12 cellular contexts compared by ENCODE assay signal in genomic region chr7:105924950-105925349, GRCh38. TPM values are rescaled to one million over a fixed set of nuclear protein-coding genes. Genes with fewer than 3 reads are reported as not detected.
DNase-seq lines count a peak whose midpoint lies in the region; ATAC-seq and TF ChIP-seq lines count a peak whose summit lies in the region.
"Had no signal": no experiment of that assay in that cellular context is flagged by ENCODE, and none has a peak within 500 bp of the region (broad histone marks: within the 10 kb centered on the region; RNA-seq: fewer than 3 reads in every experiment).

No MANE protein-coding gene starts in this region.

- no peak overlapping the region for H3K4me2 ChIP-seq in DND-41 (ENCODE audit: insufficient read depth, low read length)

- H3K4me3 Mint-ChIP-seq in activated T-cell treated with anti-CD3 and anti-CD28 coated beads, Interleukin-2, amount 50 U/mL, for 72 hours = peak overlapping the region; percentile 17 to 25
- H3K4me3 Mint-ChIP-seq in osteocyte (ENCODE audit: unreplicated experiment) = no peak overlapping the region

- peak overlapping the region; percentile 1 for H3K27ac Mint-ChIP-seq in activated T-cell treated with anti-CD3 and anti-CD28 coated beads, Interleukin-2, amount 50 U/mL, for 72 hours
- no peak overlapping the region for H3K27ac Mint-ChIP-seq in osteocyte (ENCODE audit: unreplicated experiment)

- H3K9me3 ChIP-seq in DND-41 (ENCODE audit: insufficient read depth, low read length, severe bottlenecking) = peaks cover 13% of the 10 kb centered on the region
- H3K9me3 ChIP-seq: esophagus squamous epithelium had no signal

- peak; percentile 65 for ATAC-seq in DND-41 (ENCODE audit: insufficient read depth, low read depth)
- peak; percentile 63 for ATAC-seq in GM21390 (IDR thresholded peaks at IDR 0.05; ENCODE audit: unreplicated experiment)
- peak; percentile 92 to 95 for ATAC-seq in activated T-cell treated with anti-CD3 and anti-CD28 coated beads, Interleukin-2, amount 50 U/mL, for 72 hours (replicated peaks in 1 of 2)
- ATAC-seq in GM21576 (IDR thresholded peaks at IDR 0.05; ENCODE audit: unreplicated experiment) = no peak

- H3K27ac ChIP-seq in DND-41 (ENCODE audit: low read length) = no peak overlapping the region
- H3K27ac ChIP-seq: esophagus squamous epithelium, ovary, VCaP had no signal

- H3K36me3 Mint-ChIP-seq in activated T-cell treated with anti-CD3 and anti-CD28 coated beads, Interleukin-2, amount 50 U/mL, for 72 hours (ENCODE audit: insufficient read depth in 2 of 2) = peaks cover 8 to 13% of the 10 kb centered on the region in 2 donors
- peaks cover 4% of the 10 kb centered on the region for H3K36me3 Mint-ChIP-seq in osteocyte (ENCODE audit: unreplicated experiment)

- no peaks in the 10 kb centered on the region for H3K79me2 ChIP-seq in DND-41 (ENCODE audit: insufficient read depth, low read length)

- H3K27me3 Mint-ChIP-seq in activated T-cell treated with anti-CD3 and anti-CD28 coated beads, Interleukin-2, amount 50 U/mL, for 72 hours (ENCODE audit: low read depth) = peaks cover 19% of the 10 kb centered on the region
- peaks cover 3% of the 10 kb centered on the region for H3K27me3 Mint-ChIP-seq in osteocyte (ENCODE audit: unreplicated experiment)

- H3K36me3 ChIP-seq in DND-41 (ENCODE audit: insufficient read depth, low read length) = no peaks in the 10 kb centered on the region
- no peaks in the 10 kb centered on the region for H3K36me3 ChIP-seq in H7 (replicated peaks; ENCODE audit: control insufficient read depth, insufficient read depth, low read length)
- H3K36me3 ChIP-seq: esophagus squamous epithelium, ovary had no signal

- H2AFZ ChIP-seq in DND-41 (ENCODE audit: low read depth, low read length) = no peak overlapping the region

- no peaks in the 10 kb centered on the region for H3K4me1 ChIP-seq in DND-41 (ENCODE audit: insufficient read depth, low read length)
- H3K4me1 ChIP-seq: esophagus squamous epithelium had no signal

- peaks cover 0 to 2% of the 10 kb centered on the region in 2 donors for H3K9me3 Mint-ChIP-seq in activated T-cell treated with anti-CD3 and anti-CD28 coated beads, Interleukin-2, amount 50 U/mL, for 72 hours
- H3K9me3 Mint-ChIP-seq in osteocyte (ENCODE audit: unreplicated experiment) = peaks cover 17% of the 10 kb centered on the region

- DNase-seq in DND-41 (no peak), osteocyte (ENCODE audit: extremely low spot score, unreplicated experiment) (no peak), GM20000 (ENCODE audit: low spot score) (no peak), H7 (no peak)
- DNase-seq in activated T-cell treated with anti-CD3 and anti-CD28 coated beads, Interleukin-2, amount 50 U/mL, for 72 hours = peak; percentile 28 to 60
- peak in 2 of 3 donors; percentile 12 to 15 for DNase-seq in stimulated activated CD4-positive, alpha-beta T cell treated with anti-CD3 and anti-CD28 coated beads, Interleukin-12 subunit alpha, Interleukin-12 subunit beta, amount 100 ng/mL, for 48 hours (ENCODE audit: low read depth in 2 of 3, low spot score in 1 of 3)
- DNase-seq: esophagus squamous epithelium, ovary had no signal

- H3K4me3 ChIP-seq in DND-41 (ENCODE audit: low read depth in 1 of 2, low read length in 2 of 2) (no peak overlapping the region), H7 (ENCODE audit: insufficient read depth, low read depth, low read length) (no peak overlapping the region)
- H3K4me3 ChIP-seq: esophagus squamous epithelium, lung, ovary had no signal

- TF ChIP-seq CTCF in DND-41 (IDR thresholded peaks at IDR 0.05; ENCODE audit: borderline replicate concordance, extremely low read depth, low read length, poor library complexity, severe bottlenecking) (no peak), osteocyte (IDR thresholded peaks at IDR 0.05) (no peak), GM20000 (IDR thresholded peaks at IDR 0.05; ENCODE audit: extremely low read depth, missing control alignments) (no peak)

- H3K9ac ChIP-seq in DND-41 (ENCODE audit: low read depth, low read length) = no peak overlapping the region

- H4K20me1 ChIP-seq in DND-41 (ENCODE audit: insufficient read depth, low read length) = no peaks in the 10 kb centered on the region

- peaks cover 40% of the 10 kb centered on the region for H3K4me1 Mint-ChIP-seq in activated T-cell treated with anti-CD3 and anti-CD28 coated beads, Interleukin-2, amount 50 U/mL, for 72 hours (ENCODE audit: low read depth)
- no peaks in the 10 kb centered on the region for H3K4me1 Mint-ChIP-seq in osteocyte (ENCODE audit: unreplicated experiment)

- peaks cover 7% of the 10 kb centered on the region for H3K27me3 ChIP-seq in DND-41 (ENCODE audit: insufficient read depth, low read length, poor library complexity)
- no peaks in the 10 kb centered on the region for H3K27me3 ChIP-seq in H7 (ENCODE audit: control insufficient read depth, insufficient read depth, low read length)
- H3K27me3 ChIP-seq: esophagus squamous epithelium, ovary had no signal

RNA-seq across cellular contexts. Expression of gene CDHR3, which starts 38.1 kb away (rescaled TPM):
- total RNA-seq in activated T-cell treated with anti-CD3 and anti-CD28 coated beads, Interleukin-2, amount 50 U/mL, for 72 hours = under 1 TPM; 0.51 to 0.79 TPM
- 2.3 and 4.0 TPM in 2 replicates for total RNA-seq in osteocyte
- 5.7 and 9.5 TPM in 2 replicates for total RNA-seq in H7 (2014; rRNA removed; shearing (Covaris generic))

RNA-seq across cellular contexts. Expression of gene ATXN7L1, which starts 48.6 kb away (rescaled TPM):
- total RNA-seq in activated T-cell treated with anti-CD3 and anti-CD28 coated beads, Interleukin-2, amount 50 U/mL, for 72 hours = 10 to 100 TPM; 11.6 to 12.5 TPM
- total RNA-seq in osteocyte = 12.6 and 14.2 TPM in 2 replicates
- total RNA-seq in H7 (2014; rRNA removed; shearing (Covaris generic)) = 10.8 and 12.7 TPM in 2 replicates

Comparison
In these comparisons a context has a peak if more than half of its experiments do, and no peak if none do; other contexts are left out.
1. DNase-seq: peak in activated T-cell treated with anti-CD3 and anti-CD28 coated beads, Interleukin-2, amount 50 U/mL, for 72 hours (2 of 2) and stimulated activated CD4-positive, alpha-beta T cell treated with anti-CD3 and anti-CD28 coated beads, Interleukin-12 subunit alpha, Interleukin-12 subunit beta, amount 100 ng/mL, for 48 hours (2 of 3); none in DND-41 (single experiment), osteocyte (single experiment), GM20000 (single experiment) and H7 (single experiment).